Comparison of ENCODE assay signal across 25 cellular contexts in the genomic region with DNA sequence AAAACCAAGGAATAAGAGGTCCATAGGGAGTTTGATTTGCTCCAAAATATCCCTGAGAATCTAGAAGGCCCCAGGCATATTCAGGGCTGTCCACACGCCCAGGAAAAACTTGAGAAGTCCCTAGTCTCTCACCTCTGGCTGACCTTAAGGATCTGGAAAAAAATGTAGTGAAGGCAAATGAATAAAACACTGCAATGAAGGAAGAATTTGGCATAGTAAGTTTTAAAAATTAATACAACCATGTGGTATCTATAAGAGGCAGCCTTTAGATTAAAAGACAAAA.
"Had no signal": no experiment of that assay in that cellular context is flagged by ENCODE, and none has a peak within 500 bp of the region (broad histone marks: within the 10 kb centered on the region; RNA-seq: fewer than 3 reads in every experiment).

No MANE protein-coding gene starts in this region.

- H3K4me1 ChIP-seq: adrenal gland, breast epithelium had no signal

- H3K4me3 ChIP-seq: adrenal gland, breast epithelium, SJCRH30 had no signal

- DNase-seq: activated CD4-positive, alpha-beta T cell treated with anti-CD3 and anti-CD28 coated beads for 36 hours; activated CD4-positive, alpha-beta T cell treated with anti-CD3 and anti-CD28 coated beads, Interleukin-2, amount 50 U/mL, for 1 hour; activated CD8-positive, alpha-beta memory T cell treated with anti-CD3 and anti-CD28 coated beads, Interleukin-2, amount 50 U/mL, for 4 hours; activated CD8-positive, alpha-beta T cell treated with anti-CD3 and anti-CD28 coated beads for 36 hours; activated gamma-delta T cell treated with Interleukin-2 at 50 U/mL for 16 hours; activated naive CD4-positive, alpha-beta T cell treated with anti-CD3 and anti-CD28 coated beads, Interleukin-2, amount 50 U/mL, for 16 hours; activated naive CD8-positive, alpha-beta T cell treated with anti-CD3 and anti-CD28 coated beads, Interleukin-2, amount 10 ng/mL, durations not matched to agents 7 days and 5 days; activated T-cell treated with anti-CD3 and anti-CD28 coated beads, Interleukin-2, amount 50 U/mL, for 72 hours; adrenal gland; anterior cingulate cortex; MM.1S; NCI-H1105; NCI-H1436; NCI-H1694 treated with DMSO at 0.1 percent for 48 hours; NCI-H2029 treated with DMSO at 0.1 percent for 48 hours; NCI-H345; NCI-H510A; NCI-H526 treated with DMSO at 0.1 percent for 48 hours; NCI-H82; SJCRH30; SK-N-SH; T-helper 1 cell; WERI-Rb-1 had no signal

- H3K27me3 ChIP-seq: adrenal gland, breast epithelium, SJCRH30 had no signal

- H3K9me3 ChIP-seq: adrenal gland, breast epithelium, SJCRH30, SK-N-SH had no signal

- H3K4me2 ChIP-seq: KMS-11, SK-N-SH had no signal

- H3K36me3 ChIP-seq: adrenal gland, breast epithelium, SJCRH30, WERI-Rb-1 had no signal

- H3K9ac ChIP-seq: KMS-11, SK-N-SH had no signal

- ATAC-seq: activated CD4-positive, alpha-beta T cell treated with anti-CD3 and anti-CD28 coated beads for 36 hours; activated CD8-positive, alpha-beta T cell treated with anti-CD3 and anti-CD28 coated beads for 36 hours; activated T-cell treated with anti-CD3 and anti-CD28 coated beads, Interleukin-2, amount 50 U/mL, for 72 hours had no signal

- H3K27ac ChIP-seq: adrenal gland, breast epithelium, KMS-11, SJCRH30, WERI-Rb-1 had no signal
